17 cellular contexts compared by ENCODE assay signal in the genomic region with DNA sequence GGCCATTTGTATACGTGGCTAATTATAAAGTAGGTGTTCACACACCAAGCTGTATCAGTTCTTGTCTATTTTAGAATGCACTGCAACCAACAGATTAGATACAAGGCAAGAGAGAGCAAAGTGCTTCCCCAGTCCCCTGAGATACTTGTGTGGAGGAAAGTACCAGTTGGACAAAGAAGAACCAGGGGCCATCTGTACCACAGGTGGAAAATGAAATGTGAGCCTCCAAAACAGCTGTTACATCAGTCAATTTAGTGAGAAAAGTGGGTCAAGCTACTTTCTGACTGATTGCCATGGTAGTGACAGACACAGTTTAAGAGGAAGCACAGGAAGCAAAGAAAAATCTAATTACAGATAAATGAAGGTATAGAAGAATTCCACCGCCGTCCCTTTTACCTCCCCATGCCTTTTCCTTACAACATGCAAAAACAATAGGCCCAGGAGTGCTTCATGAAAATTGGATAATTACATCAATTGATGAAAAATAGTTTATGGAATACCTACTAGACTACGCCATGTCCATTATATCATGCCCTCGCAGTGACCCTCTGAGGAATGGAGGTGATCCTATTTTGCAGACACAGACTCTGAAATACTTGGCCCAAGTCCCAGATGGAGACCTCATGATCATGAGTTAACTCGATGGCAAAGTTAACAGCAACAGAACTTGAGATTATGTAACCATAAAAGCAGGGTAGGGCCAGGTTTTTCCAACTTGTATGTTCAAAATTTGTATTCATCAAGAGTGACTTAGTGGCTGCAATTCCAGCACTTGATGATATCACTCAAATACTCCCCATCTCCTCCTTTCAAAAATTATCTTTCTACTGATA. TPM values are rescaled to one million over a fixed set of nuclear protein-coding genes. Genes with fewer than 3 reads are reported as not detected.
A peak's percentile ranks its signal among the peaks of the same experiment; 100 is the strongest.
DNase-seq lines count a peak whose midpoint lies in the region; ATAC-seq and TF ChIP-seq lines count a peak whose summit lies in the region.
"Had no signal": no experiment of that assay in that cellular context is flagged by ENCODE, and none has a peak within 500 bp of the region (broad histone marks: within the 10 kb centered on the region; RNA-seq: fewer than 3 reads in every experiment).

No MANE protein-coding gene starts in this region.

- peaks cover 0 to 10% (median 3%) of the 10 kb centered on the region in 4 donors for H3K4me1 ChIP-seq in right lobe of liver
- H3K4me1 ChIP-seq: Peyer's patch had no signal

- intact Hi-C loops in right lobe of liver (cut with DNase I), result loop anchor here in 1 of 2 donors (10.0 kb wide), 1 partner anchor 1217 kb away; no protein-coding TSS in a partner anchor

- WGBS in right lobe of liver (ENCODE audit: insufficient coverage, low coverage, low lambda C conversion rate, missing lambda C conversion rate), result 42% methylated on average over 6 of the region's 6 CpGs

- H3K27ac Mint-ChIP-seq in activated naive CD4-positive, alpha-beta T cell treated with anti-CD3 and anti-CD28 coated beads, Interleukin-2, amount 50 U/mL, for 72 hours, result no peak overlapping the region
- H3K27ac Mint-ChIP-seq: activated T-helper 17 cell treated with anti-CD3 and anti-CD28 coated beads, Interleukin-2, amount 50 U/mL, for 72 hours; CD8-positive, alpha-beta T cell; naive thymus-derived CD4-positive, alpha-beta T cell had no signal

- no peak overlapping the region for H3K4me3 ChIP-seq in WERI-Rb-1 (ENCODE audit: low read depth, low read length)
- H3K4me3 ChIP-seq in right lobe of liver, result no peak overlapping the region
- H3K4me3 ChIP-seq: Peyer's patch had no signal

- ATAC-seq in right lobe of liver (peak; percentile 57 to 77 (median 64)), HG02981 (IDR thresholded peaks at IDR 0.05; ENCODE audit: unreplicated experiment) (no peak)
- no peak for ATAC-seq in activated naive CD4-positive, alpha-beta T cell treated with anti-CD3 and anti-CD28 coated beads, Interleukin-2, amount 50 U/mL, for 72 hours
- ATAC-seq: activated T-helper 17 cell treated with anti-CD3 and anti-CD28 coated beads, Interleukin-2, amount 50 U/mL, for 72 hours; CD8-positive, alpha-beta T cell; naive thymus-derived CD4-positive, alpha-beta T cell had no signal

- H3K36me3 Mint-ChIP-seq in activated naive CD4-positive, alpha-beta T cell treated with anti-CD3 and anti-CD28 coated beads, Interleukin-2, amount 50 U/mL, for 72 hours, result no peaks in the 10 kb centered on the region
- H3K36me3 Mint-ChIP-seq: CD8-positive, alpha-beta T cell; naive thymus-derived CD4-positive, alpha-beta T cell had no signal

- H3K27me3 ChIP-seq in WERI-Rb-1 (ENCODE audit: insufficient read depth, low read depth, severe bottlenecking) (no peaks in the 10 kb centered on the region), right lobe of liver (no peaks in the 10 kb centered on the region)
- H3K27me3 ChIP-seq: Peyer's patch had no signal

- H3K9me3 ChIP-seq in WERI-Rb-1 (ENCODE audit: severe bottlenecking), result no peaks in the 10 kb centered on the region
- no peaks in the 10 kb centered on the region for H3K9me3 ChIP-seq in right lobe of liver
- H3K9me3 ChIP-seq: Peyer's patch had no signal

- DNase-seq in G401 (ENCODE audit: low spot score), result peak; percentile 6
- peak; percentile 37 for DNase-seq in NCI-H1694 (lab: John Stamatoyannopoulos, UW)
- DNase-seq in WERI-Rb-1, result peak; percentile 16
- peak in 1 of 3 donors; percentile 66 for DNase-seq in right lobe of liver
- DNase-seq in erythroblast (lab: John Stamatoyannopoulos, UW), result no peak
- DNase-seq in activated naive CD4-positive, alpha-beta T cell treated with anti-CD3 and anti-CD28 coated beads, Interleukin-2, amount 50 U/mL, for 72 hours (ENCODE audit: low spot score in 2 of 2), result no peak
- DNase-seq in stimulated activated naive CD4-positive, alpha-beta T cell treated with Interleukin-2 at 50 U/mL for 16 hours (lab: John Stamatoyannopoulos, UW), result no peak
- DNase-seq: CD8-positive, alpha-beta T cell; effector CD8-positive, alpha-beta T cell; foreskin melanocyte; islet precursor cell; naive thymus-derived CD4-positive, alpha-beta T cell; Peyer's patch had no signal

- peak overlapping the region; percentile 72 for H3K27ac ChIP-seq in WERI-Rb-1
- H3K27ac ChIP-seq in right lobe of liver, result peak overlapping the region in 1 of 3 donors; percentile 17
- H3K27ac ChIP-seq: Peyer's patch had no signal

- TF ChIP-seq CTCF in WERI-Rb-1 (IDR thresholded peaks at IDR 0.05; ENCODE audit: low read depth, low read length), result no peak
- no peak for TF ChIP-seq CTCF in right lobe of liver (IDR thresholded peaks at IDR 0.05)

- in situ Hi-C loops in G401 (cut with HindIII; ENCODE audit: low sequenced_read_pairs), result no loop called here

- no peak for TF ChIP-seq POLR2A in right lobe of liver (IDR thresholded peaks at IDR 0.05)
- TF ChIP-seq POLR2A in erythroblast (IDR thresholded peaks at IDR 0.05; ENCODE audit: low read length), result no peak

- no peaks in the 10 kb centered on the region for H3K9me3 Mint-ChIP-seq in activated naive CD4-positive, alpha-beta T cell treated with anti-CD3 and anti-CD28 coated beads, Interleukin-2, amount 50 U/mL, for 72 hours
- H3K9me3 Mint-ChIP-seq: activated T-helper 17 cell treated with anti-CD3 and anti-CD28 coated beads, Interleukin-2, amount 50 U/mL, for 72 hours; CD8-positive, alpha-beta T cell; naive thymus-derived CD4-positive, alpha-beta T cell had no signal

- H3K36me3 ChIP-seq in WERI-Rb-1 (no peaks in the 10 kb centered on the region), right lobe of liver (no peaks in the 10 kb centered on the region)
- H3K36me3 ChIP-seq: Peyer's patch had no signal

RNA-seq across cellular contexts. Expression of a gene that starts 15.8 kb away (rescaled TPM):
- not detected in 2 replicates for total RNA-seq in G401 (2014; rRNA removed; shearing (Covaris generic))
- total RNA-seq in right lobe of liver, result 1 to 10 TPM in 1 of 6 experiments, under 1 TPM in 4, not detected in 1; 0.32 to 1.1 (median 0.56) TPM
- not detected for total RNA-seq in activated naive CD4-positive, alpha-beta T cell treated with anti-CD3 and anti-CD28 coated beads, Interleukin-2, amount 50 U/mL, for 72 hours
- total RNA-seq: activated T-helper 17 cell treated with anti-CD3 and anti-CD28 coated beads, Interleukin-2, amount 50 U/mL, for 72 hours; CD8-positive, alpha-beta T cell; naive thymus-derived CD4-positive, alpha-beta T cell; Peyer's patch; T-helper 2 cell treated with Interferon-gamma antibody and Interleukin-4, amounts not matched to agents 100 ng/mL and 5 ng/mL, for 36 hours; temporal lobe had no signal

Comparison
In these comparisons a context has a peak if more than half of its experiments do, and no peak if none do; other contexts are left out.
1. DNase-seq: peak in G401 (single experiment), NCI-H1694 (single experiment) and WERI-Rb-1 (single experiment); none in erythroblast (0 of 2), activated naive CD4-positive, alpha-beta T cell treated with anti-CD3 and anti-CD28 coated beads, Interleukin-2, amount 50 U/mL, for 72 hours (0 of 2) and stimulated activated naive CD4-positive, alpha-beta T cell treated with Interleukin-2 at 50 U/mL for 16 hours (single experiment).
2. ATAC-seq: peak in right lobe of liver (4 of 4); none in HG02981 (single experiment) and activated naive CD4-positive, alpha-beta T cell treated with anti-CD3 and anti-CD28 coated beads, Interleukin-2, amount 50 U/mL, for 72 hours (0 of 2).